Comparison of ENCODE assay signal across 18 cellular contexts in genomic region chr22:46627806-46628482, GRCh38. TPM values are rescaled to one million over a fixed set of nuclear protein-coding genes. Genes with fewer than 3 reads are reported as not detected.
DNase-seq lines count a peak whose midpoint lies in the region; ATAC-seq and TF ChIP-seq lines count a peak whose summit lies in the region.
"Had no signal": no experiment of that assay in that cellular context is flagged by ENCODE, and none has a peak within 500 bp of the region (broad histone marks: within the 10 kb centered on the region; RNA-seq: fewer than 3 reads in every experiment).

No MANE protein-coding gene starts in this region.

- no peaks in the 10 kb centered on the region for H3K36me3 Mint-ChIP-seq in chondrocyte (ENCODE audit: low read depth)
- H3K36me3 Mint-ChIP-seq in type B pancreatic cell, result no peaks in the 10 kb centered on the region

- H3K27me3 Mint-ChIP-seq in chondrocyte (ENCODE audit: low read depth) (no peaks in the 10 kb centered on the region), type B pancreatic cell (no peaks in the 10 kb centered on the region)

- CTCF ChIA-PET in HEK293 (lab: Yijun Ruan, JAX), result no interaction called here

- DNase-seq in chondrocyte (ENCODE audit: low spot score) (peak; percentile 89), left lobe of liver (ENCODE audit: low spot score) (peak; percentile 44), type B pancreatic cell (ENCODE audit: extremely low spot score, unreplicated experiment) (no peak), KBM-7 (no peak), KG1 (lab: John Stamatoyannopoulos, UW) (no peak), islet precursor cell (no peak)
- DNase-seq: C1 segment of cervical spinal cord, DMS 273 treated with DMSO at 0.1 percent for 48 hours, EL, MG63, NCI-H1092 treated with DMSO at 0.1 percent for 48 hours, NCI-H1694, NCI-H2107, NCI-H345, NCI-H526 treated with DMSO at 0.1 percent for 48 hours had no signal

- H3K4me1 Mint-ChIP-seq in chondrocyte (ENCODE audit: low read depth) (no peaks in the 10 kb centered on the region), type B pancreatic cell (ENCODE audit: unreplicated experiment) (no peaks in the 10 kb centered on the region)

- peaks cover 0 to 3% of the 10 kb centered on the region in 2 experiments; a peak in 2 of 3 replicates for H3K36me3 ChIP-seq in HEK293 (ENCODE audit: control insufficient read depth in 2 of 2, insufficient read depth in 1 of 2, low read length in 2 of 2)
- H3K36me3 ChIP-seq: MG63 had no signal

- H3K4me3 ChIP-seq in HEK293 (ENCODE audit: low read depth, low read length), result no peak overlapping the region
- H3K4me3 ChIP-seq: MG63 had no signal

- POLR2A ChIA-PET in HEK293 (lab: Yijun Ruan, JAX), result no interaction called here

- no peaks in the 10 kb centered on the region for H3K9me3 ChIP-seq in HEK293 (ENCODE audit: control insufficient read depth, insufficient read depth, low read depth, low read length)
- H3K9me3 ChIP-seq: MG63 had no signal

- no peak overlapping the region for H3K4me3 Mint-ChIP-seq in chondrocyte (ENCODE audit: unreplicated experiment)
- H3K4me3 Mint-ChIP-seq in type B pancreatic cell, result no peak overlapping the region

- in situ Hi-C loops in KBM-7 (cut with MboI; ENCODE audit: low pct_unique_long_range_greater_than_20kb, low sequenced_read_pairs), result no loop called here

- TF ChIP-seq CTCF in HEK293 (tag by site-specific recombination; IDR thresholded peaks at IDR 0.05) (no peak), chondrocyte (IDR thresholded peaks at IDR 0.05) (no peak), type B pancreatic cell (conservative IDR thresholded peaks at IDR 0.05) (no peak)

- no peaks in the 10 kb centered on the region for H3K9me3 Mint-ChIP-seq in chondrocyte (ENCODE audit: low read depth)
- no peaks in the 10 kb centered on the region for H3K9me3 Mint-ChIP-seq in type B pancreatic cell

- no peak overlapping the region for H3K27ac Mint-ChIP-seq in chondrocyte (ENCODE audit: unreplicated experiment)
- peak overlapping the region; percentile 51 for H3K27ac Mint-ChIP-seq in type B pancreatic cell

- H3K4me1 ChIP-seq in HEK293 (ENCODE audit: control insufficient read depth, insufficient read depth, low read length), result no peaks in the 10 kb centered on the region

- H3K27ac ChIP-seq in HEK293 (ENCODE audit: extremely low read depth, low read depth, low read length), result no peak overlapping the region
- H3K27ac ChIP-seq: KMS-11 had no signal

- ATAC-seq in left lobe of liver, result no peak
- no peak for ATAC-seq in esophagus mucosa

TF ChIP-seq in HEK293, 187 proteins besides CTCF, POLR2A, EP300 and RAD21:
- no peak for TF ChIP-seq ZNF561 (tag by site-specific recombination; IDR thresholded peaks at IDR 0.05; ENCODE audit: borderline replicate concordance)
- TF ChIP-seq ZNF600 (tag by site-specific recombination; IDR thresholded peaks at IDR 0.05), result 0 out of 2 replicates have a peak, but pooled peaks have one; percentile 13

RNA-seq across cellular contexts. Expression of gene GRAMD4, which starts 7.8 kb away (rescaled TPM):
- total RNA-seq in chondrocyte (23.8 to 44.8 TPM (median 31.7 TPM) in 3 replicates), left lobe of liver (42.5 TPM), type B pancreatic cell (ENCODE audit: low replicate concordance) (56.4 and 80.9 TPM in 2 replicates), esophagus mucosa (37.7 TPM)

Comparison
In these comparisons a context has a peak if more than half of its experiments do, and no peak if none do; other contexts are left out.
1. DNase-seq: peak in chondrocyte (single experiment) and left lobe of liver (single experiment); none in type B pancreatic cell (single experiment), KBM-7 (single experiment), KG1 (single experiment) and islet precursor cell (single experiment).